ENCODE assay signal across 8 cellular contexts in genomic region chr17:28950017-28950751, GRCh38. TPM values are rescaled to one million over a fixed set of nuclear protein-coding genes. Genes with fewer than 3 reads are reported as not detected.
DNase-seq lines count a peak whose midpoint lies in the region; ATAC-seq and TF ChIP-seq lines count a peak whose summit lies in the region.

No MANE protein-coding gene starts in this region.

- no peaks in the 10 kb centered on the region for H3K27me3 Mint-ChIP-seq in activated CD8-positive, alpha-beta T cell treated with anti-CD3 and anti-CD28 coated beads, Interleukin-2, amount 10 ng/mL, durations not matched to agents 7 days and 5 days (ENCODE audit: low read depth)

- peaks cover 39% of the 10 kb centered on the region for H3K36me3 Mint-ChIP-seq in activated CD8-positive, alpha-beta T cell treated with anti-CD3 and anti-CD28 coated beads, Interleukin-2, amount 10 ng/mL, durations not matched to agents 7 days and 5 days (ENCODE audit: low read depth)

- H3K36me3 ChIP-seq in GM06990 (ENCODE audit: control insufficient read depth, insufficient read depth, low read length) (no peaks in the 10 kb centered on the region), endocrine pancreas (ENCODE audit: control insufficient read depth, insufficient read depth, low read length) (no peaks in the 10 kb centered on the region)

- H3K27ac Mint-ChIP-seq in activated CD8-positive, alpha-beta T cell treated with anti-CD3 and anti-CD28 coated beads, Interleukin-2, amount 10 ng/mL, durations not matched to agents 7 days and 5 days = peak overlapping the region; percentile 95

- no peaks in the 10 kb centered on the region for H3K9me3 Mint-ChIP-seq in activated CD8-positive, alpha-beta T cell treated with anti-CD3 and anti-CD28 coated beads, Interleukin-2, amount 10 ng/mL, durations not matched to agents 7 days and 5 days (ENCODE audit: insufficient read depth)

- H3K4me1 ChIP-seq in endocrine pancreas (ENCODE audit: control insufficient read depth, insufficient read depth, low read length) = peaks cover 14% of the 10 kb centered on the region

- H3K9ac ChIP-seq in endocrine pancreas (ENCODE audit: control insufficient read depth, insufficient read depth, low read length) = peak overlapping the region; percentile 45

- H3K4me1 Mint-ChIP-seq in activated CD8-positive, alpha-beta T cell treated with anti-CD3 and anti-CD28 coated beads, Interleukin-2, amount 10 ng/mL, durations not matched to agents 7 days and 5 days (ENCODE audit: low read depth) = peaks cover 36% of the 10 kb centered on the region

- peak; percentile 67 for DNase-seq in GM06990 (ENCODE audit: extremely low read depth, insufficient read length)
- peak; percentile 25 for DNase-seq in NCI-H226
- peak; percentile 72 for DNase-seq in activated CD8-positive, alpha-beta T cell treated with anti-CD3 and anti-CD28 coated beads, Interleukin-2, amount 10 ng/mL, durations not matched to agents 7 days and 5 days
- DNase-seq in midbrain (lab: John Stamatoyannopoulos, UW) = peak; percentile 37
- peak; percentile 70 for DNase-seq in stimulated activated CD8-positive, alpha-beta memory T cell treated with anti-CD3 and anti-CD28 coated beads, Interleukin-4, amount 100 ng/mL, for 48 hours
- no peak for DNase-seq in SHP77 treated with DMSO at 0.1 percent for 48 hours (lab: John Stamatoyannopoulos, UW)

- H3K4me3 Mint-ChIP-seq in activated CD8-positive, alpha-beta T cell treated with anti-CD3 and anti-CD28 coated beads, Interleukin-2, amount 10 ng/mL, durations not matched to agents 7 days and 5 days = peak overlapping the region; percentile 95

- no peak for TF ChIP-seq CTCF in GM06990 (IDR thresholded peaks at IDR 0.05; ENCODE audit: insufficient read depth, low read length, poor library complexity, severe bottlenecking)

- POLR2A ChIA-PET in activated CD8-positive, alpha-beta T cell treated with anti-CD3 and anti-CD28 coated beads, Interleukin-2, amount 10 ng/mL, durations not matched to agents 7 days and 5 days (lab: Charles Lee) = interaction anchor here (0.8 to 3.8 kb wide), 12 partner anchors 14 to 344 kb away, joined by 3 to 38 read pairs (median 4); partner anchors contain the start of genes BLTP2, DHRS13, FLOT2 and NUFIP2

- no peaks in the 10 kb centered on the region for H3K9me3 ChIP-seq in endocrine pancreas (ENCODE audit: control insufficient read depth, low read length)

- H3K4me3 ChIP-seq in GM06990 (replicated peaks; ENCODE audit: low read depth, low read length) = peak overlapping the region; percentile 93
- H3K4me3 ChIP-seq in endocrine pancreas (ENCODE audit: control insufficient read depth, insufficient read depth, low read length) = peak overlapping the region; percentile 45

- CTCF ChIA-PET in activated CD8-positive, alpha-beta T cell treated with anti-CD3 and anti-CD28 coated beads, Interleukin-2, amount 10 ng/mL, durations not matched to agents 7 days and 5 days (lab: Charles Lee) = interaction anchor here (0.7 to 6.3 kb wide), 27 partner anchors 12 to 306 kb away, joined by 3 to 47 read pairs (median 4); partner anchors contain the start of genes BLTP2, DHRS13, NEK8 and PROCA1

- H3K27me3 ChIP-seq in GM06990 (replicated peaks; ENCODE audit: control insufficient read depth, insufficient read depth, low read length) (no peaks in the 10 kb centered on the region), endocrine pancreas (ENCODE audit: control insufficient read depth, insufficient read depth, low read length) (no peaks in the 10 kb centered on the region)

- no peak for ATAC-seq in activated CD8-positive, alpha-beta T cell treated with anti-CD3 and anti-CD28 coated beads, Interleukin-2, amount 10 ng/mL, durations not matched to agents 7 days and 5 days
- ATAC-seq in HG03520 (IDR thresholded peaks at IDR 0.05; ENCODE audit: unreplicated experiment) = no peak

RNA-seq across cellular contexts. Expression of gene PHF12, which starts 1.1 kb away (rescaled TPM):
- 10 to 100 TPM; 66.5 to 67.4 TPM for total RNA-seq in activated CD8-positive, alpha-beta T cell treated with anti-CD3 and anti-CD28 coated beads, Interleukin-2, amount 10 ng/mL, durations not matched to agents 7 days and 5 days

RNA-seq across cellular contexts. Expression of gene DHRS13, which starts 47.3 kb away (rescaled TPM):
- total RNA-seq in activated CD8-positive, alpha-beta T cell treated with anti-CD3 and anti-CD28 coated beads, Interleukin-2, amount 10 ng/mL, durations not matched to agents 7 days and 5 days = 10 to 100 TPM; 29.2 to 29.3 TPM

RNA-seq across cellular contexts. Expression of gene FLOT2, which starts 52.7 kb away (rescaled TPM):
- 100 to 1,000 TPM; 197 to 198 TPM for total RNA-seq in activated CD8-positive, alpha-beta T cell treated with anti-CD3 and anti-CD28 coated beads, Interleukin-2, amount 10 ng/mL, durations not matched to agents 7 days and 5 days

RNA-seq across cellular contexts. Expression of gene SEZ6, which starts 55.6 kb away (rescaled TPM):
- not detected for total RNA-seq in activated CD8-positive, alpha-beta T cell treated with anti-CD3 and anti-CD28 coated beads, Interleukin-2, amount 10 ng/mL, durations not matched to agents 7 days and 5 days
